ENCODE assay signal across 12 cellular contexts in the genomic region with DNA sequence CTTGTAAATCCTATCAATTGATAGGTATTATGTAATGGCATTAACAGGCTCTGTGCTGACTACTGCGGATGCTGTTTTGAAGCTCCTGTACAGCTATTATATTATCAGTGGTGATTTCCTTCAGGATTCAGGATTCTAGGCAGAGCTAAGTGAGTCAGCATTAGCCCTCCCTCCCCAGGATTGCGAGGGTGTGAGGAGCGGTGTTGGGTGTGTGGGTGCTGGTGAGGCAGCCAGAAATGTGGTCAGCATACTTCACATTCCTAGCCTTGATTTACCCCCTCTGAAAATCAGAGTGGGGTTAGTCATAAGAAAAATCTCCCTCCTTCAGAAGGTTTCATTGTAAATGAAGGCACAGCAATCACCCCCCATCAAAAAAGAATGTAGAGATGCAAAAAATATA.
DNase-seq lines count a peak whose midpoint lies in the region; ATAC-seq, FAIRE-seq and TF ChIP-seq lines count a peak whose summit lies in the region.
"Had no signal": no experiment of that assay in that cellular context is flagged by ENCODE, and none has a peak within 500 bp of the region (broad histone marks: within the 10 kb centered on the region; RNA-seq: fewer than 3 reads in every experiment).

No MANE protein-coding gene starts in this region.

- no peaks in the 10 kb centered on the region for H3K79me2 ChIP-seq in smooth muscle cell (ENCODE audit: low read depth)

- peak; percentile 22 for DNase-seq in H7
- DNase-seq in adipocyte (ENCODE audit: low read depth), result peak; percentile 78
- DNase-seq in head of caudate nucleus, result peak in 39 of 42 donors; percentile 3 to 81 (median 45)
- DNase-seq in smooth muscle cell (lab: John Stamatoyannopoulos, UW; ENCODE audit: unreplicated experiment), result no peak
- DNase-seq in HuH-7 (ENCODE audit: low spot score), result no peak
- DNase-seq in GM19239 (ENCODE audit: insufficient read length, low spot score), result no peak
- DNase-seq: activated CD4-positive, alpha-beta T cell treated with anti-CD3 and anti-CD28 coated beads, Interleukin-2, amount 50 U/mL, for 4 hours; SHP77 treated with DMSO at 0.1 percent for 48 hours; stimulated activated CD4-positive, alpha-beta T cell treated with anti-CD3 and anti-CD28 coated beads, Interleukin-15, amount 100 ng/mL, for 24 hours; stimulated activated naive CD8-positive, alpha-beta T cell treated with anti-CD3 and anti-CD28 coated beads, Interleukin-15, Interleukin-2, amounts not matched to agents 100 U/mL and 50 U/mL, for 24 hours had no signal

- H3K4me1 ChIP-seq in adipocyte (ENCODE audit: control insufficient read depth, insufficient read depth, low read length), result peaks cover 20% of the 10 kb centered on the region
- H3K4me1 ChIP-seq in smooth muscle cell (ENCODE audit: low read depth), result peaks cover 17% of the 10 kb centered on the region

- H3K4me3 ChIP-seq in H7 (ENCODE audit: insufficient read depth, low read depth, low read length), result no peak overlapping the region
- peak overlapping the region; percentile 49 for H3K4me3 ChIP-seq in adipocyte (ENCODE audit: low read length)
- H3K4me3 ChIP-seq in smooth muscle cell, result no peak overlapping the region

- 4% methylated on average over 3 of the region's 3 CpGs for WGBS in smooth muscle cell (ENCODE audit: low lambda C conversion rate)

- FAIRE-seq in GM19239 (lab: Jason Lieb, UNC), result no peak

- H3K9me3 ChIP-seq in adipocyte (ENCODE audit: control insufficient read depth, low read length) (no peaks in the 10 kb centered on the region), smooth muscle cell (replicated peaks; ENCODE audit: low read depth) (no peaks in the 10 kb centered on the region)

- H3K4me2 ChIP-seq in smooth muscle cell, result peak overlapping the region; percentile 57

- no peaks in the 10 kb centered on the region for H3K27me3 ChIP-seq in H7 (ENCODE audit: control insufficient read depth, insufficient read depth, low read length)
- no peaks in the 10 kb centered on the region for H3K27me3 ChIP-seq in adipocyte (replicated peaks; ENCODE audit: control insufficient read depth, insufficient read depth, low read length)
- no peaks in the 10 kb centered on the region for H3K27me3 ChIP-seq in smooth muscle cell (ENCODE audit: low read depth)

- no peak overlapping the region for H3K27ac ChIP-seq in smooth muscle cell (ENCODE audit: low read depth)

- H4K20me1 ChIP-seq in smooth muscle cell (ENCODE audit: low read depth), result no peaks in the 10 kb centered on the region

- H2AFZ ChIP-seq in smooth muscle cell (ENCODE audit: low read depth), result no peak overlapping the region

- H3K9ac ChIP-seq in adipocyte (ENCODE audit: low read length), result peak overlapping the region; percentile 40
- no peak overlapping the region for H3K9ac ChIP-seq in smooth muscle cell (ENCODE audit: low read depth)

- H3F3A ChIP-seq in smooth muscle cell (ENCODE audit: low read depth), result peaks cover 3% of the 10 kb centered on the region

- intact Hi-C loops in head of caudate nucleus (cut with DNase I), result no loop called here

- no peak for ATAC-seq in HG02840 (IDR thresholded peaks at IDR 0.05; ENCODE audit: low FRiP score, unreplicated experiment)
- no peak for ATAC-seq in GM18520 (IDR thresholded peaks at IDR 0.05; ENCODE audit: unreplicated experiment)
- ATAC-seq: stimulated activated naive CD8-positive, alpha-beta T cell treated with anti-CD3 and anti-CD28 coated beads, Interleukin-15, Interleukin-2, amounts not matched to agents 100 U/mL and 50 U/mL, for 24 hours had no signal

- TF ChIP-seq CTCF in smooth muscle cell (IDR thresholded peaks at IDR 0.05; ENCODE audit: borderline replicate concordance, insufficient read depth, poor library complexity, severe bottlenecking), result no peak

- no peaks in the 10 kb centered on the region for H3K36me3 ChIP-seq in H7 (replicated peaks; ENCODE audit: control insufficient read depth, insufficient read depth, low read length)
- no peaks in the 10 kb centered on the region for H3K36me3 ChIP-seq in adipocyte (ENCODE audit: control insufficient read depth, insufficient read depth, low read length, severe bottlenecking)
- H3K36me3 ChIP-seq in smooth muscle cell (ENCODE audit: low read depth), result no peaks in the 10 kb centered on the region

Comparison
In these comparisons a context has a peak if more than half of its experiments do, and no peak if none do; other contexts are left out.
1. DNase-seq: peak in H7 (single experiment), adipocyte (single experiment) and head of caudate nucleus (39 of 42); none in smooth muscle cell (single experiment), HuH-7 (single experiment) and GM19239 (single experiment).